ENCODE assay signal across 8 cellular contexts in the genomic region with DNA sequence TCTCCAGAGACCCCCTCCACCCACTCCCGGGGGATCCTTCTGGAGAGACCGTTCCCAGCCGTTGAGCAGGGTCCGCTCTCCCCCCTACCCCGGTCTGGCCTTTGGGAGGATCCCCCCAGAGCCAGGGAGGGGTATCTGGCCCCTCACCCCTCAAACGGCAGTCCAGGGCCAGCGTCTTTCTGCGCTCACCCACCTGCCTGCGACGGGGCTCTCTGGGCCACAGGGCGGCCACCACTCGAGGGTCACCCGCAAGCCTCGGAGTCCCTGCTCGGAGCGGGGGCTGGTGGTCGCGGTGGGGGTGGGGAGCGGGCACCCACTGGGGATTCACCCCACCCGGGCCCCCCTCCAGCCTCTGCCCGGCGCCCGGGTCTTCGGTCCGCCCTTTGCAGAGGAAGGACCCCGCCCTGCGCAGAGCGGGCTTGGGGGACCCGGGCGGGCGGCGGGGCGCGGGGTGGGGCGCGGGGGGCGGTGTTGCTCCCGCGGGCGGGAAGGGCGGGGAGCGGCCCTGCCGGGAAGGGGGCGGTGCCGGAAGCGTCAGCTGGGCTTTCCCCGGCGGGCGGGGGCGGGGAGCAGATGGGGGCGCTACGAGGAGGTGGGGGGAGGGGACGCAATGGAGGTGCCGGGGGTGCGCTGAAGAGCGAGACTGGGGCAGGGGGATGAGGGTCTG. TPM values are rescaled to one million over a fixed set of nuclear protein-coding genes. Genes with fewer than 3 reads are reported as not detected.
A peak's percentile ranks its signal among the peaks of the same experiment; 100 is the strongest.
DNase-seq lines count a peak whose midpoint lies in the region; ATAC-seq, FAIRE-seq and TF ChIP-seq lines count a peak whose summit lies in the region.

No MANE protein-coding gene starts in this region.

- H3K9me3 ChIP-seq in HUES48 (ENCODE audit: control insufficient read depth, insufficient read depth, low read length): no peaks in the 10 kb centered on the region

- H3K4me3 ChIP-seq in AG04449 (ENCODE audit: low read depth, low read length) (peak overlapping the region; percentile 45), HUES48 (ENCODE audit: low read depth, low read length) (peak overlapping the region; percentile 27; the same call in 1 of the 2 replicates), WI38 (ENCODE audit: low read depth, low read length) (peak overlapping the region; percentile 56), bronchial epithelial cell (ENCODE audit: low read depth, low read length) (peak overlapping the region; percentile 26)

- no peak overlapping the region for H3K9ac ChIP-seq in HUES48 (ENCODE audit: low read depth, low read length)

- POLR2A ChIA-PET in AG04449 (lab: Yijun Ruan, JAX): no interaction called here

- no peak for FAIRE-seq in bronchial epithelial cell (lab: Jason Lieb, UNC)

- CTCF ChIA-PET in AG04449 (lab: Yijun Ruan, JAX): no interaction called here

- H3K36me3 ChIP-seq in HUES48 (ENCODE audit: control insufficient read depth, insufficient read depth, low read length) (no peaks in the 10 kb centered on the region), bronchial epithelial cell (ENCODE audit: control insufficient read depth, insufficient read depth, low read length) (no peaks in the 10 kb centered on the region)

- H3K27ac ChIP-seq in HUES48 (ENCODE audit: low read depth, low read length) (no peak overlapping the region), layer of hippocampus (ENCODE audit: low read depth, low read length) (peak overlapping the region; percentile 85)

- DNase-seq in AG04449 (ENCODE audit: low read depth, low spot score): no peak
- DNase-seq in bronchial epithelial cell (ENCODE audit: low read depth): no peak
- peak; percentile 83 to 90 (median 90) for DNase-seq in stimulated activated CD4-positive, alpha-beta T cell treated with anti-CD3 and anti-CD28 coated beads, TNF-alpha, amount 100 ng/mL, for 1 hour (ENCODE audit: low read depth in 3 of 3, low spot score in 1 of 3)

- no peak for ATAC-seq in HG02759 (IDR thresholded peaks at IDR 0.05; ENCODE audit: unreplicated experiment)
- no peak for ATAC-seq in GM19328 (IDR thresholded peaks at IDR 0.05; ENCODE audit: unreplicated experiment)

- H3K4me1 ChIP-seq in HUES48 (ENCODE audit: control insufficient read depth, insufficient read depth, low read length): peaks cover 10% of the 10 kb centered on the region; the same call in 1 of the 2 replicates

- no peak for TF ChIP-seq CTCF in AG04449 (IDR thresholded peaks at IDR 0.05; ENCODE audit: insufficient read depth, low read length, missing control alignments)
- no peak for TF ChIP-seq CTCF in WI38 (IDR thresholded peaks at IDR 0.05; ENCODE audit: low read depth, low read length)
- TF ChIP-seq CTCF in bronchial epithelial cell (IDR thresholded peaks at IDR 0.05; ENCODE audit: insufficient read depth, low read length, severe bottlenecking): no peak

- H3K27me3 ChIP-seq in HUES48 (ENCODE audit: control insufficient read depth, insufficient read depth, low read length) (peaks cover 11% of the 10 kb centered on the region), bronchial epithelial cell (ENCODE audit: control insufficient read depth, insufficient read depth, low read length) (no peaks in the 10 kb centered on the region), layer of hippocampus (ENCODE audit: control insufficient read depth, insufficient read depth, low read length) (no peaks in the 10 kb centered on the region)

RNA-seq across cellular contexts. Expression of gene CRELD2, which starts 16.6 kb away (rescaled TPM):
- 57.4 and 71.6 TPM in 2 replicates for total RNA-seq in bronchial epithelial cell

RNA-seq across cellular contexts. Expression of gene ALG12, which starts 16.8 kb away (rescaled TPM):
- total RNA-seq in bronchial epithelial cell: 11.8 and 18.7 TPM in 2 replicates

RNA-seq across cellular contexts. Expression of gene PIM3, which starts 25.5 kb away (rescaled TPM):
- 67.1 and 130 TPM in 2 replicates for total RNA-seq in bronchial epithelial cell

Comparison
In these comparisons a context has a peak if more than half of its experiments do, and no peak if none do; other contexts are left out.
1. DNase-seq: peak in stimulated activated CD4-positive, alpha-beta T cell treated with anti-CD3 and anti-CD28 coated beads, TNF-alpha, amount 100 ng/mL, for 1 hour (3 of 3); none in AG04449 (single experiment) and bronchial epithelial cell (single experiment).
2. Peak in every context shown above with its lines, with median percentiles within 50 percentile points of each other: H3K4me3 ChIP-seq.